14 cellular contexts compared by ENCODE assay signal in genomic region chr9:98867109-98867433, GRCh38. TPM values are rescaled to one million over a fixed set of nuclear protein-coding genes. Genes with fewer than 3 reads are reported as not detected.
DNase-seq lines count a peak whose midpoint lies in the region; ATAC-seq and TF ChIP-seq lines count a peak whose summit lies in the region.
"Had no signal": no experiment of that assay in that cellular context is flagged by ENCODE, and none has a peak within 500 bp of the region (broad histone marks: within the 10 kb centered on the region; RNA-seq: fewer than 3 reads in every experiment).

No MANE protein-coding gene starts in this region.

- intact Hi-C loops in esophagus squamous epithelium (cut with DNase I) (no loop called here), OCI-LY7 (cut with micrococcal nuclease; ENCODE audit: unreplicated experiment) (loop anchor here (5.0 kb wide), 1 partner anchor 130 kb away; no protein-coding TSS in a partner anchor)

- peaks cover 32% of the 10 kb centered on the region for H3K27me3 Mint-ChIP-seq in stimulated activated naive CD8-positive, alpha-beta T cell treated with anti-CD3 and anti-CD28 coated beads, Interleukin-15, amount 100 ng/mL, for 72 hours
- peaks cover 7% of the 10 kb centered on the region for H3K27me3 Mint-ChIP-seq in neural progenitor cell (ENCODE audit: insufficient read depth, low read depth)

- H3K4me1 Mint-ChIP-seq in stimulated activated naive CD8-positive, alpha-beta T cell treated with anti-CD3 and anti-CD28 coated beads, Interleukin-15, amount 100 ng/mL, for 72 hours = peaks cover 18% of the 10 kb centered on the region
- H3K4me1 Mint-ChIP-seq in neural progenitor cell = no peaks in the 10 kb centered on the region

- H3K4me3 Mint-ChIP-seq in stimulated activated naive CD8-positive, alpha-beta T cell treated with anti-CD3 and anti-CD28 coated beads, Interleukin-15, amount 100 ng/mL, for 72 hours = no peak overlapping the region
- no peak overlapping the region for H3K4me3 Mint-ChIP-seq in neural progenitor cell
- H3K4me3 Mint-ChIP-seq: natural killer cell treated with Interleukin-12 subunit alpha and Interleukin-12 subunit beta and Interleukin-15 and Interleukin-18, amount 100 ng/mL, for 72 hours; T-helper 1 cell treated with Interleukin-12 subunit alpha and Interleukin-12 subunit beta and Interleukin-4 antibody, amounts not matched to agents 30 μg/mL and 1 μg/mL, for 36 hours had no signal

- ATAC-seq in stimulated activated naive CD8-positive, alpha-beta T cell treated with anti-CD3 and anti-CD28 coated beads, Interleukin-15, amount 100 ng/mL, for 72 hours = peak; percentile 22
- no peak for ATAC-seq in stimulated activated naive CD8-positive, alpha-beta T cell treated with anti-CD3 and anti-CD28 coated beads, Interleukin-15, Interleukin-2, amounts not matched to agents 100 U/mL and 50 U/mL, for 24 hours
- ATAC-seq in HG03432 (IDR thresholded peaks at IDR 0.05; ENCODE audit: unreplicated experiment) = no peak

- no peaks in the 10 kb centered on the region for H4K20me1 ChIP-seq in neural progenitor cell (ENCODE audit: low read depth)
- H4K20me1 ChIP-seq in OCI-LY7 (ENCODE audit: insufficient read depth, low read length) = no peaks in the 10 kb centered on the region

- H3K4me1 ChIP-seq in esophagus squamous epithelium = peaks cover 8 to 46% (median 22%) of the 10 kb centered on the region in 3 donors
- H3K4me1 ChIP-seq in neural progenitor cell = no peaks in the 10 kb centered on the region
- H3K4me1 ChIP-seq in OCI-LY7 (ENCODE audit: insufficient read depth, low read length, poor library complexity, severe bottlenecking) = no peaks in the 10 kb centered on the region

- CTCF ChIA-PET in OCI-LY7 (lab: Charles Lee; ENCODE audit: unreplicated experiment) = no interaction called here

- H3K27ac ChIP-seq in esophagus squamous epithelium (peak overlapping the region; percentile 52 to 84 (median 72)), neural progenitor cell (no peak overlapping the region), OCI-LY7 (ENCODE audit: low read depth, low read length, poor library complexity, severe bottlenecking) (no peak overlapping the region)

- POLR2A ChIA-PET in OCI-LY7 (lab: Charles Lee) = no interaction called here

- H3K79me2 ChIP-seq in neural progenitor cell (ENCODE audit: low read depth) (no peaks in the 10 kb centered on the region), OCI-LY7 (ENCODE audit: insufficient read depth, low read depth, low read length) (no peaks in the 10 kb centered on the region)

- no peaks in the 10 kb centered on the region for H3K36me3 Mint-ChIP-seq in neural progenitor cell
- H3K36me3 Mint-ChIP-seq: natural killer cell treated with Interleukin-12 subunit alpha and Interleukin-12 subunit beta and Interleukin-15 and Interleukin-18, amount 100 ng/mL, for 72 hours had no signal

- H3K9ac ChIP-seq in neural progenitor cell = no peak overlapping the region

- H3K36me3 ChIP-seq in esophagus squamous epithelium = no peaks in the 10 kb centered on the region
- H3K36me3 ChIP-seq in neural progenitor cell = no peaks in the 10 kb centered on the region
- no peaks in the 10 kb centered on the region for H3K36me3 ChIP-seq in OCI-LY7 (ENCODE audit: insufficient read depth, low read length)

- 29 to 48% methylated on average over 1 of the region's 1 CpG for WGBS in esophagus squamous epithelium, 2 donors

- BruUV-seq in OCI-LY7 (replicated peaks; lab: Mats Ljungman, UMichigan) = no TSS peak

- H3K9me3 Mint-ChIP-seq in stimulated activated naive CD8-positive, alpha-beta T cell treated with anti-CD3 and anti-CD28 coated beads, Interleukin-15, amount 100 ng/mL, for 72 hours = no peaks in the 10 kb centered on the region
- H3K9me3 Mint-ChIP-seq in neural progenitor cell = peaks cover 3% of the 10 kb centered on the region
- H3K9me3 Mint-ChIP-seq: natural killer cell treated with Interleukin-12 subunit alpha and Interleukin-12 subunit beta and Interleukin-15 and Interleukin-18, amount 100 ng/mL, for 72 hours; T-helper 1 cell treated with Interleukin-12 subunit alpha and Interleukin-12 subunit beta and Interleukin-4 antibody, amounts not matched to agents 30 μg/mL and 1 μg/mL, for 36 hours had no signal

- TF ChIP-seq CTCF in esophagus squamous epithelium (IDR thresholded peaks at IDR 0.05) (no peak), neural progenitor cell (IDR thresholded peaks at IDR 0.05) (no peak), OCI-LY7 (conservative IDR thresholded peaks at IDR 0.05; ENCODE audit: low read length) (no peak)

- H3K9me2 ChIP-seq in OCI-LY7 (ENCODE audit: insufficient read depth, low read length) = no peaks in the 10 kb centered on the region

- H3K27ac Mint-ChIP-seq in stimulated activated naive CD8-positive, alpha-beta T cell treated with anti-CD3 and anti-CD28 coated beads, Interleukin-15, amount 100 ng/mL, for 72 hours = peak overlapping the region; percentile 91 to 94
- peak overlapping the region; percentile 57 for H3K27ac Mint-ChIP-seq in neural progenitor cell
- H3K27ac Mint-ChIP-seq: T-helper 1 cell treated with Interleukin-12 subunit alpha and Interleukin-12 subunit beta and Interleukin-4 antibody, amounts not matched to agents 30 μg/mL and 1 μg/mL, for 36 hours had no signal

- no peaks in the 10 kb centered on the region for H3F3A ChIP-seq in neural progenitor cell (ENCODE audit: low read depth)

- TF ChIP-seq POLR2A in esophagus squamous epithelium (IDR thresholded peaks at IDR 0.05) = no peak

- H3K9me3 ChIP-seq in esophagus squamous epithelium = no peaks in the 10 kb centered on the region
- H3K9me3 ChIP-seq in neural progenitor cell (ENCODE audit: low read depth) = no peaks in the 10 kb centered on the region
- no peaks in the 10 kb centered on the region for H3K9me3 ChIP-seq in OCI-LY7 (ENCODE audit: low read length)

- H2AFZ ChIP-seq in neural progenitor cell (replicated peaks) = no peak overlapping the region
- H2AFZ ChIP-seq in OCI-LY7 (ENCODE audit: low read length) = no peak overlapping the region

- H3K4me2 ChIP-seq in neural progenitor cell (no peak overlapping the region), OCI-LY7 (ENCODE audit: low read length) (no peak overlapping the region)

- H3K4me3 ChIP-seq in esophagus squamous epithelium = no peak overlapping the region
- H3K4me3 ChIP-seq in neural progenitor cell = no peak overlapping the region
- no peak overlapping the region for H3K4me3 ChIP-seq in OCI-LY7 (ENCODE audit: low read depth, low read length, poor library complexity, severe bottlenecking)

- H3K27me3 ChIP-seq in esophagus squamous epithelium (no peaks in the 10 kb centered on the region), neural progenitor cell (no peaks in the 10 kb centered on the region)

- no peak for DNase-seq in stimulated activated naive CD8-positive, alpha-beta T cell treated with anti-CD3 and anti-CD28 coated beads, Interleukin-15, amount 100 ng/mL, for 72 hours
- no peak for DNase-seq in stimulated activated naive CD8-positive, alpha-beta T cell treated with anti-CD3 and anti-CD28 coated beads, Interleukin-15, Interleukin-2, amounts not matched to agents 100 U/mL and 50 U/mL, for 24 hours
- DNase-seq in esophagus squamous epithelium (lab: John Stamatoyannopoulos, UW) (no peak), neural progenitor cell (ENCODE audit: low spot score) (no peak), COR-L47 (lab: John Stamatoyannopoulos, UW) (no peak), SKM-1 (lab: John Stamatoyannopoulos, UW; ENCODE audit: unreplicated experiment) (no peak), OCI-LY7 (ENCODE audit: low spot score) (no peak)
- DNase-seq: activated CD4-positive, alpha-beta T cell treated with anti-CD3 and anti-CD28 coated beads for 48 hours; DND-41; effector CD4-positive, alpha-beta T cell had no signal

RNA-seq across cellular contexts. Expression of gene GALNT12, which starts 59.6 kb away (rescaled TPM):
- total RNA-seq in esophagus squamous epithelium (10 to 100 TPM; 17.5 to 25.9 (median 21.1) TPM), neural progenitor cell (ENCODE audit: low replicate concordance) (28.8 and 46.5 TPM in 2 replicates), OCI-LY7 (2022) (9.7 and 11.5 TPM in 2 replicates)
- total RNA-seq in OCI-LY7 (2014; rRNA removed; shearing (Covaris generic)) = 5.3 and 5.5 TPM in 2 replicates
- total RNA-seq: MCF 10A had no signal

Comparison
In these comparisons a context has a peak if more than half of its experiments do, and no peak if none do; other contexts are left out.
1. H3K27ac ChIP-seq: peak in esophagus squamous epithelium (4 of 4); none in neural progenitor cell (single experiment) and OCI-LY7 (single experiment).